In the genomic region with DNA sequence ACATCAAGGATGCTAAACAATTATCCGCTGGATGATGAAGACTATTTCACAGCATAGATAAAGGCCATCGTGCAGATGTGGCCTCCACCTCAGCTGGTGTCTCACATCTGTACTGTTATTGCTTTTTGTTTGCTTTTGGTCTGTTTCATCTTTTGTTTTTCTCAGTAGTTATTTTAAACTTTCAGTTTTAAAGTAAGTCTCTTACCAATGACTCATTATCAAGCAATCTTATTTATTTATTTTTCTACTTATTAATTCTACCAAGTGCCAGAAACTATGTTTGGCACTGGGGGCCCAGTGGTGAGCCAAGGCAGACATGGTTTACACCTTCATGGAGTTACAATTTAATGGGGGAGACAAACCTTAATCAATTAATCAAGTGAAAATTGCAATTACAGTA, we compare ENCODE assay signal across 20 cellular contexts.
A peak's percentile ranks its signal among the peaks of the same experiment; 100 is the strongest.
DNase-seq lines count a peak whose midpoint lies in the region; ATAC-seq and TF ChIP-seq lines count a peak whose summit lies in the region.
"Had no signal": no experiment of that assay in that cellular context is flagged by ENCODE, and none has a peak within 500 bp of the region (broad histone marks: within the 10 kb centered on the region; RNA-seq: fewer than 3 reads in every experiment).

No MANE protein-coding gene starts in this region.

- no peak overlapping the region for H2AFZ ChIP-seq in GM23248

- H3K36me3 ChIP-seq in GM23248 (ENCODE audit: low read depth) (no peaks in the 10 kb centered on the region), skeletal muscle satellite cell (ENCODE audit: insufficient read depth, low read length) (no peaks in the 10 kb centered on the region)
- H3K36me3 ChIP-seq: SJCRH30 had no signal

- H3K9me3 ChIP-seq in GM23248 (ENCODE audit: low read depth) (no peaks in the 10 kb centered on the region), skeletal muscle satellite cell (replicated peaks; ENCODE audit: low read length) (no peaks in the 10 kb centered on the region)
- H3K9me3 ChIP-seq: SJCRH30 had no signal

- no peak overlapping the region for H3K9ac ChIP-seq in GM23248
- H3K9ac ChIP-seq in skeletal muscle satellite cell (ENCODE audit: low read depth, low read length): no peak overlapping the region

- no peaks in the 10 kb centered on the region for H3K9me2 ChIP-seq in GM23248 (ENCODE audit: insufficient read depth)

- H3K79me2 ChIP-seq in GM23248 (ENCODE audit: insufficient read depth): no peaks in the 10 kb centered on the region

- DNase-seq in GM23248 (peak; percentile 42), astrocyte of the spinal cord (ENCODE audit: low read depth, low spot score) (peak; percentile 23), fibroblast of the aortic adventitia (ENCODE audit: low read depth) (peak; percentile 58), germinal center (ENCODE audit: low spot score) (no peak)
- DNase-seq: CD4-positive, alpha-beta T cell; DMS53; GOT3; Kasumi-1; NCI-H1417 treated with DMSO at 0.1 percent for 48 hours; NCI-H1930; NCI-H2171; NCI-H446; PC-3; SJCRH30 had no signal

- H3K4me3 ChIP-seq in GM23248: no peak overlapping the region
- H3K4me3 ChIP-seq in astrocyte of the spinal cord (ENCODE audit: low read depth, low read length): no peak overlapping the region
- no peak overlapping the region for H3K4me3 ChIP-seq in fibroblast of the aortic adventitia (ENCODE audit: low read depth, low read length)
- H3K4me3 ChIP-seq in skeletal muscle satellite cell (ENCODE audit: low read length): no peak overlapping the region
- H3K4me3 ChIP-seq: GM12878, SJCRH30 had no signal

- no peak for ATAC-seq in HG02763 (IDR thresholded peaks at IDR 0.05; ENCODE audit: unreplicated experiment)
- no peak for ATAC-seq in GM18502 (IDR thresholded peaks at IDR 0.05; ENCODE audit: poor library complexity, unreplicated experiment)
- no peak for ATAC-seq in HG02884 (IDR thresholded peaks at IDR 0.05; ENCODE audit: unreplicated experiment)
- ATAC-seq: GM12878, PC-3 had no signal

- H3K27ac ChIP-seq in GM23248: no peak overlapping the region
- H3K27ac ChIP-seq: RWPE1, SJCRH30 had no signal

- WGBS in GM23248 (ENCODE audit: low coverage in 1 of 2, low lambda C conversion rate in 2 of 2, missing lambda C conversion rate in 2 of 2), 2 experiments: 50 to 55% methylated on average over 2 of the region's 2 CpGs

- no peaks in the 10 kb centered on the region for H4K20me1 ChIP-seq in GM23248 (ENCODE audit: insufficient read depth)

- H3K27me3 ChIP-seq in GM23248 (replicated peaks; ENCODE audit: insufficient read depth) (no peaks in the 10 kb centered on the region), skeletal muscle satellite cell (ENCODE audit: control insufficient read depth, insufficient read depth, low read length) (peaks cover 7% of the 10 kb centered on the region)
- H3K27me3 ChIP-seq: SJCRH30 had no signal

- H3K4me2 ChIP-seq in GM23248 (ENCODE audit: unreplicated experiment) (peak overlapping the region; percentile 26), skeletal muscle satellite cell (ENCODE audit: low read length) (peak overlapping the region; percentile 11)

- TF ChIP-seq CTCF in astrocyte of the spinal cord (IDR thresholded peaks at IDR 0.05; ENCODE audit: low read depth, low read length) (no peak), fibroblast of the aortic adventitia (IDR thresholded peaks at IDR 0.05; ENCODE audit: insufficient read depth, low read length) (no peak)

- no peaks in the 10 kb centered on the region; the same call in 1 of the 2 replicates for H3F3A ChIP-seq in GM23248 (ENCODE audit: insufficient read depth)

- in situ Hi-C loops in GM23248 (cut with MboI) (no loop called here), astrocyte of the spinal cord (cut with HindIII; ENCODE audit: low sequenced_read_pairs) (no loop called here)

- peaks cover 16% of the 10 kb centered on the region for H3K4me1 ChIP-seq in GM23248 (ENCODE audit: insufficient read depth)
- peaks cover 11% of the 10 kb centered on the region for H3K4me1 ChIP-seq in skeletal muscle satellite cell (ENCODE audit: control insufficient read depth, insufficient read depth, low read length)
- H3K4me1 ChIP-seq: SJCRH30 had no signal
